Comparison of ENCODE assay signal across 20 cellular contexts in genomic region chr6:100801036-100801435, GRCh38.
DNase-seq lines count a peak whose midpoint lies in the region; ATAC-seq, FAIRE-seq and TF ChIP-seq lines count a peak whose summit lies in the region.
"Had no signal": no experiment of that assay in that cellular context is flagged by ENCODE, and none has a peak within 500 bp of the region (broad histone marks: within the 10 kb centered on the region; RNA-seq: fewer than 3 reads in every experiment).

No MANE protein-coding gene starts in this region.

- H3K9ac ChIP-seq in K562 (ENCODE audit: insufficient read depth in 1 of 2, low read depth in 2 of 2, low read length in 2 of 2): no peak overlapping the region
- H3K9ac ChIP-seq: BLaER1 treated with 17β-estradiol and CSF1 and Interleukin-3, amounts not matched to agents 10 nM and 100 nM; GM23248 had no signal

- H3K27me3 ChIP-seq in Panc1 (ENCODE audit: control insufficient read depth, insufficient read depth, low read length) (no peaks in the 10 kb centered on the region), K562 (ENCODE audit: control insufficient read depth in 2 of 2, insufficient read depth in 2 of 2, low read length in 2 of 2) (no peaks in the 10 kb centered on the region)
- H3K27me3 ChIP-seq: BLaER1 treated with 17β-estradiol and CSF1 and Interleukin-3, amounts not matched to agents 10 nM and 100 nM had no signal

- H3K79me2 ChIP-seq in K562 (ENCODE audit: control insufficient read depth, insufficient read depth, low read length): 0 out of 3 replicates have a peak, but pooled peaks cover 3% of the 10 kb centered on the region

- BruUV-seq in Panc1 (replicated peaks; lab: Mats Ljungman, UMichigan) (no TSS peak), K562 (replicated peaks; lab: Mats Ljungman, UMichigan) (no TSS peak)

- H3K27ac Mint-ChIP-seq in activated T-helper 2 cell treated with anti-CD3 and anti-CD28 coated beads, Interferon-gamma antibody, Interleukin-2, Interleukin-4, amounts not matched to agents 10 μg/mL and 5 μg/mL and 100 μg/mL, durations not matched to agents 14 hours and 24 hours and 36 hours: no peak overlapping the region
- H3K27ac Mint-ChIP-seq: B cell; CD8-positive, alpha-beta T cell; HFFc6 had no signal

- POLR2A ChIA-PET in Panc1 (lab: Charles Lee): no interaction called here
- POLR2A ChIA-PET in K562 (lab: Yijun Ruan, JAX): no interaction called here

- no peak overlapping the region for H3K4me3 Mint-ChIP-seq in activated T-helper 2 cell treated with anti-CD3 and anti-CD28 coated beads, Interferon-gamma antibody, Interleukin-2, Interleukin-4, amounts not matched to agents 10 μg/mL and 5 μg/mL and 100 μg/mL, durations not matched to agents 14 hours and 24 hours and 36 hours (ENCODE audit: low read depth)
- H3K4me3 Mint-ChIP-seq: B cell; CD8-positive, alpha-beta T cell; HFFc6 had no signal

- no peaks in the 10 kb centered on the region for H3K9me3 Mint-ChIP-seq in activated T-helper 2 cell treated with anti-CD3 and anti-CD28 coated beads, Interferon-gamma antibody, Interleukin-2, Interleukin-4, amounts not matched to agents 10 μg/mL and 5 μg/mL and 100 μg/mL, durations not matched to agents 14 hours and 24 hours and 36 hours
- H3K9me3 Mint-ChIP-seq: CD8-positive, alpha-beta T cell; HFFc6 had no signal

- in situ Hi-C loops in Panc1 (cut with HindIII; ENCODE audit: low pct_unique_long_range_greater_than_20kb, low sequenced_read_pairs) (no loop called here), K562 (cut with MboI) (no loop called here)

- no peaks in the 10 kb centered on the region for H3K27me3 Mint-ChIP-seq in activated T-helper 2 cell treated with anti-CD3 and anti-CD28 coated beads, Interferon-gamma antibody, Interleukin-2, Interleukin-4, amounts not matched to agents 10 μg/mL and 5 μg/mL and 100 μg/mL, durations not matched to agents 14 hours and 24 hours and 36 hours (ENCODE audit: low read depth)
- H3K27me3 Mint-ChIP-seq: B cell had no signal

- H3K4me1 ChIP-seq in Panc1 (ENCODE audit: control insufficient read depth, insufficient read depth, low read length) (peaks cover 20% of the 10 kb centered on the region; the same call in 1 of the 2 replicates), K562 (replicated peaks in 1 of 2; ENCODE audit: control insufficient read depth in 2 of 2, insufficient read depth in 2 of 2, low read length in 2 of 2) (no peaks in the 10 kb centered on the region)

- no peaks in the 10 kb centered on the region for H4K20me1 ChIP-seq in K562 (replicated peaks; ENCODE audit: control insufficient read depth, insufficient read depth, low read length)

- ATAC-seq in Panc1 (no peak), K562 (no peak), HG03095 (IDR thresholded peaks at IDR 0.05; ENCODE audit: unreplicated experiment) (no peak)
- ATAC-seq: CD8-positive, alpha-beta T cell had no signal

- H3K36me3 Mint-ChIP-seq in activated T-helper 2 cell treated with anti-CD3 and anti-CD28 coated beads, Interferon-gamma antibody, Interleukin-2, Interleukin-4, amounts not matched to agents 10 μg/mL and 5 μg/mL and 100 μg/mL, durations not matched to agents 14 hours and 24 hours and 36 hours (ENCODE audit: low read depth): peaks cover 37% of the 10 kb centered on the region

- CTCF ChIA-PET in Panc1 (lab: Charles Lee) (no interaction called here), K562 (lab: Yijun Ruan, JAX; ENCODE audit: low intra/inter-chr PET ratio) (no interaction called here)

- H3K36me3 ChIP-seq in Panc1 (ENCODE audit: control insufficient read depth, insufficient read depth, low read length) (peaks cover 2% of the 10 kb centered on the region; the same call in 1 of the 2 replicates), K562 (ENCODE audit: control insufficient read depth, insufficient read depth, low read length) (peaks cover 29% of the 10 kb centered on the region; the same call in 2 of the 3 replicates)

- H3K9me3 ChIP-seq in Panc1 (ENCODE audit: control insufficient read depth, insufficient read depth, low read depth, low read length): no peaks in the 10 kb centered on the region
- no peaks in the 10 kb centered on the region for H3K9me3 ChIP-seq in K562 (replicated peaks; ENCODE audit: control insufficient read depth, insufficient read depth, low read depth, low read length)
- H3K9me3 ChIP-seq: BLaER1 treated with 17β-estradiol and CSF1 and Interleukin-3, amounts not matched to agents 10 nM and 100 nM had no signal

- no peak overlapping the region for H3K4me2 ChIP-seq in K562 (ENCODE audit: insufficient read depth, low read length)
- H3K4me2 ChIP-seq: BLaER1 treated with 17β-estradiol and CSF1 and Interleukin-3, amounts not matched to agents 10 nM and 100 nM had no signal

- H3K27ac ChIP-seq in Panc1 (ENCODE audit: low read length) (peak overlapping the region; percentile 49; the same call in 1 of the 2 replicates), K562 (ENCODE audit: extremely low read depth, low read depth, low read length) (no peak overlapping the region)
- H3K27ac ChIP-seq: BLaER1 treated with 17β-estradiol and CSF1 and Interleukin-3, amounts not matched to agents 10 nM and 100 nM; GM23248 had no signal

- DNase-seq in EH (ENCODE audit: low read depth) (peak; percentile 5), Panc1 (ENCODE audit: low read depth, low spot score) (no peak), K562 (ENCODE audit: extremely low read depth in 1 of 4, low spot score in 3 of 4) (no peak)
- DNase-seq in activated T-helper 2 cell treated with anti-CD3 and anti-CD28 coated beads, Interferon-gamma antibody, Interleukin-2, Interleukin-4, amounts not matched to agents 10 μg/mL and 5 μg/mL and 100 μg/mL, durations not matched to agents 14 hours and 24 hours and 36 hours (ENCODE audit: low spot score): no peak
- no peak for DNase-seq in activated CD4-positive, alpha-beta T cell treated with anti-CD3 and anti-CD28 coated beads, Interleukin-2, amount 50 U/mL, for 1 hour
- DNase-seq in stimulated activated CD4-positive, alpha-beta T cell treated with anti-CD3 and anti-CD28 coated beads, Interleukin-4, amount 100 ng/mL, for 4 hours: no peak
- DNase-seq: CD8-positive, alpha-beta T cell; COR-L47; DMS 273 treated with DMSO at 0.1 percent for 48 hours; DMS53; DND-41; GM23248; HCEC 1CT; HFFc6 had no signal

- H3K4me3 ChIP-seq in Panc1 (ENCODE audit: low read depth in 2 of 2, low read length in 2 of 2) (no peak overlapping the region), K562 (no peak overlapping the region)
- H3K4me3 ChIP-seq: BLaER1 treated with 17β-estradiol and CSF1 and Interleukin-3, amounts not matched to agents 10 nM and 100 nM; GM23248 had no signal

- intact Hi-C loops in Panc1 (cut with micrococcal nuclease; ENCODE audit: unreplicated experiment): no loop called here
- intact Hi-C loops in K562 (cut with micrococcal nuclease): no loop called here
- intact Hi-C loops in activated T-helper 2 cell treated with anti-CD3 and anti-CD28 coated beads, Interferon-gamma antibody, Interleukin-2, Interleukin-4, amounts not matched to agents 10 μg/mL and 5 μg/mL and 100 μg/mL, durations not matched to agents 14 hours and 24 hours and 36 hours (cut with micrococcal nuclease): no loop called here

- peak; percentile 35 for FAIRE-seq in K562 (lab: Jason Lieb, UNC)
- FAIRE-seq: GM12891, GM19239, H54 had no signal

- no peak overlapping the region for H2AFZ ChIP-seq in K562 (ENCODE audit: low read depth, low read length)
- H2AFZ ChIP-seq: GM23248 had no signal

- TF ChIP-seq RAD21 in K562 (CRISPR knock-in tag; conservative IDR thresholded peaks at IDR 0.05 in 1 of 2, IDR thresholded peaks at IDR 0.05 in 1 of 2): no peak

- H3K4me1 Mint-ChIP-seq in activated T-helper 2 cell treated with anti-CD3 and anti-CD28 coated beads, Interferon-gamma antibody, Interleukin-2, Interleukin-4, amounts not matched to agents 10 μg/mL and 5 μg/mL and 100 μg/mL, durations not matched to agents 14 hours and 24 hours and 36 hours (ENCODE audit: low read depth): peaks cover 5% of the 10 kb centered on the region

- no peak for TF ChIP-seq EP300 in K562 (IDR thresholded peaks at IDR 0.05; ENCODE audit: low read length)

- no peaks in the 10 kb centered on the region for H3K9me1 ChIP-seq in K562 (ENCODE audit: control insufficient read depth, insufficient read depth, low read length)

- TF ChIP-seq CTCF in Panc1 (IDR thresholded peaks at IDR 0.05) (no peak), K562 (IDR thresholded peaks at IDR 0.05 in 2 of 3, conservative IDR thresholded peaks at IDR 0.05 in 1 of 3; ENCODE audit: insufficient read depth in 2 of 3, low read depth in 1 of 3, low read length in 3 of 3) (no peak)

- WGBS in K562 (ENCODE audit: insufficient coverage, low coverage, missing lambda C conversion rate): 92% methylated on average over 1 of the region's 1 CpG

- TF ChIP-seq POLR2A in K562 (conservative IDR thresholded peaks at IDR 0.05): no peak

TF ChIP-seq in K562, 482 proteins besides CTCF, POLR2A, EP300 and RAD21 (continues in another document):
- TF ChIP-seq RBFOX2 (IDR thresholded peaks at IDR 0.05; ENCODE audit: low read depth, low read length) (no peak), CREB3 (tag; conservative IDR thresholded peaks at IDR 0.05; ENCODE audit: low read depth) (no peak), NCOR1 (IDR thresholded peaks at IDR 0.05) (no peak), THAP12 (CRISPR knock-in tag; IDR thresholded peaks at IDR 0.05) (no peak), PHTF2 (CRISPR knock-in tag; IDR thresholded peaks at IDR 0.05) (no peak), MAFF (IDR thresholded peaks at IDR 0.05; ENCODE audit: low read length) (no peak), FOXJ2 (tag; IDR thresholded peaks at IDR 0.05) (no peak)
